In the genomic region with DNA sequence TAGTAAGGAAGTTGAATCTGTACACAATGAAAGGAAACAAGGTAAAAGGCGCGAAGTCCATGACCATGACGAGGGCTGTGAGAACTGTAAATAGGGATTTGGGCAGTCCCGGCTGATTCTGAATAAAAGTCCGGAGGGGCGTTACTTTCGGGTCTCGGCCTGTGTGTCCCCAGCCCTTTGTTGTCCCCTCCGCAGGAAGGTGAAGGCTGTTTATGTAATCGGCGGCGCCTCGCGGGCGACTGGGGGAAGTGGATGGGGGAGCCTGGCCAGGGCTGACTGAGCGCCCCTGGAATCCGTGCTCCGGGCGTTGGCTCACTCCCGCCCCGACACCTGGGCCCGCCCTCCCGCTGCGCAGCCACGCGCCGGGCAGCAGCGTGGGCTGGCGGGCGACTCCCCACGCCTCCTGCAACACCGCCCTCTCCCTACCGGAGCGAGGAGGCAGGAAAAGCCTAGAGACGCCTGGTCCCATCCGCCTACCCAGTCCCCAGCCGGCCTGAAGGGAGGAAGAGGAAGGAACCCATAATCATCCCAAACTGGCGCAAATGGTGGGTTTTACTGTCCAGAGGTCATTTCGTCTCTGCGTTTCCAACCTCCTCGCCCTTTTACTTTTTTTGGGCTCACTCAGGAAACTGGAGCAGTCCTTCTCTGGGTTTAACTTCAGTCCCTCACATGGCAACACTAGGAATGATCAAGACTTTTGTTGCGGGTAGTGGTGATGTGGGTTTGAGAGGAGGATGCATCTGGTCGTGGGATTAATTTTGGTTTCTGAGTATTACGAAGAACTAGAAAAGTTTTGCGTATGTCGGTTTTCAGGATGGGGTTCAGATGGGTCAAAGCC, we compare ENCODE assay signal across 1 cellular context.
TF ChIP-seq lines count a peak whose summit lies in the region.

No MANE protein-coding gene starts in this region.

TF ChIP-seq in HepG2, 621 proteins besides CTCF, POLR2A, EP300 and RAD21 (continued from another document and continues in another):
- TF ChIP-seq, protein P1, sequence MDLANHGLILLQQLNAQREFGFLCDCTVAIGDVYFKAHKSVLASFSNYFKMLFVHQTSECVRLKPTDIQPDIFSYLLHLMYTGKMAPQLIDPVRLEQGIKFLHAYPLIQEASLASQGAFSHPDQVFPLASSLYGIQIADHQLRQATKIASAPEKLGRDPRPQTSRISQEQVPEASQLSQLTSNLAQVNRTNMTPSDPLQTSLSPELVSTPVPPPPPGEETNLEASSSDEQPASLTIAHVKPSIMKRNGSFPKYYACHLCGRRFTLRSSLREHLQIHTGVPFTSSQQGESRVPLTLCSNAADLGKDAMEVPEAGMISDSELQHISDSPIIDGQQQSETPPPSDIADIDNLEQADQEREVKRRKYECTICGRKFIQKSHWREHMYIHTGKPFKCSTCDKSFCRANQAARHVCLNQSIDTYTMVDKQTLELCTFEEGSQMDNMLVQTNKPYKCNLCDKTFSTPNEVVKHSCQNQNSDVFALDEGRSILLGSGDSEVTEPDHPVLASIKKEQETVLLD (CRISPR knock-in tag; IDR thresholded peaks at IDR 0.05; ENCODE audit: low read depth), result no peak
- TF ChIP-seq KDM1A (CRISPR knock-in tag; IDR thresholded peaks at IDR 0.05) (0 out of 2 replicates have a peak, but pooled peaks have one; percentile 40), NR2C2 (CRISPR knock-in tag; IDR thresholded peaks at IDR 0.05; ENCODE audit: borderline replicate concordance) (peak; percentile 47; the same call in 1 of the 2 replicates), REPIN1 (CRISPR knock-in tag; IDR thresholded peaks at IDR 0.05; ENCODE audit: borderline replicate concordance, low read depth) (no peak), RFX5 (IDR thresholded peaks at IDR 0.05; ENCODE audit: low read depth, low read length) (no peak), HDAC1 (CRISPR knock-in tag; IDR thresholded peaks at IDR 0.05) (peak; percentile 85), MZF1 (CRISPR knock-in tag; IDR thresholded peaks at IDR 0.05; ENCODE audit: borderline replicate concordance) (no peak), CREM (IDR thresholded peaks at IDR 0.05) (peak; percentile 74), CREM (CRISPR knock-in tag; IDR thresholded peaks at IDR 0.05) (no peak), ZNF703 (CRISPR knock-in tag; IDR thresholded peaks at IDR 0.05; ENCODE audit: borderline replicate concordance) (0 out of 2 replicates have a peak, but pooled peaks have one; percentile 75), SP4 (CRISPR knock-in tag; IDR thresholded peaks at IDR 0.05) (peak; percentile 83), POGZ (CRISPR knock-in tag; IDR thresholded peaks at IDR 0.05) (peak; percentile 39; the same call in 1 of the 2 replicates), ZNF572 (CRISPR knock-in tag; IDR thresholded peaks at IDR 0.05) (0 out of 2 replicates have a peak, but pooled peaks have one; percentile 47), ASH2L (IDR thresholded peaks at IDR 0.05; ENCODE audit: insufficient read length, low read depth, low read length) (peak; percentile 56), TCF7L2 (IDR thresholded peaks at IDR 0.05; ENCODE audit: low read depth, low read length) (no peak), ZSCAN29 (CRISPR knock-in tag; conservative IDR thresholded peaks at IDR 0.05) (peak; percentile 84; the same call in 1 of the 2 replicates), HNF4G (IDR thresholded peaks at IDR 0.05; ENCODE audit: borderline replicate concordance, low read depth, low read length) (peak; percentile 47; the same call in 1 of the 2 replicates), HNF4G (CRISPR knock-in tag; IDR thresholded peaks at IDR 0.05; ENCODE audit: borderline replicate concordance, low read depth) (peak; percentile 76; the same call in 1 of the 2 replicates), NFKBIZ (CRISPR knock-in tag; IDR thresholded peaks at IDR 0.05) (0 out of 2 replicates have a peak, but pooled peaks have one; percentile 37), SMAD3 (CRISPR knock-in tag; IDR thresholded peaks at IDR 0.05) (peak; percentile 83), ERF (CRISPR knock-in tag; IDR thresholded peaks at IDR 0.05) (peak; percentile 95), RARA (CRISPR knock-in tag; IDR thresholded peaks at IDR 0.05) (peak; percentile 93), ZFX (CRISPR knock-in tag; IDR thresholded peaks at IDR 0.05; ENCODE audit: low read depth) (peak; percentile 49)
- TF ChIP-seq, protein P2, sequence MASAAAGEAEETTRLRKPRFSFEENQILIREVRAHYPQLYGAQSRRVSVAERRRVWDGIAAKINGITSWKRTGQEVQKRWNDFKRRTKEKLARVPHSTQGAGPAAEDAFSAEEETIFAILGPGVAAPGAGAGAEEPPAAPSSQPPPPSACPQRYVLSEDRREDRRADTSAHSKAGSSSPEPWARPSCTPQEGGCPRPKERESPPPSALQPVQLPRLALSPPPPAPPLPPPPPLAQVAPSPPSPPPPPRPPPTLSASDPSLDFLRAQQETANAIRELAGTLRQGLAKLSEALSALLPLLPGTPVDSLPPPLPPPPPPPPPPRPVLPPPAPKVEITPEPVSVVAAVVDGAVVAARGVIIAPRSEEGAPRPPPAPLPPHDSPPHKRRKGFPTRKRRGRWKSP (CRISPR knock-in tag; IDR thresholded peaks at IDR 0.05), result peak; percentile 51
- TF ChIP-seq, protein P3, sequence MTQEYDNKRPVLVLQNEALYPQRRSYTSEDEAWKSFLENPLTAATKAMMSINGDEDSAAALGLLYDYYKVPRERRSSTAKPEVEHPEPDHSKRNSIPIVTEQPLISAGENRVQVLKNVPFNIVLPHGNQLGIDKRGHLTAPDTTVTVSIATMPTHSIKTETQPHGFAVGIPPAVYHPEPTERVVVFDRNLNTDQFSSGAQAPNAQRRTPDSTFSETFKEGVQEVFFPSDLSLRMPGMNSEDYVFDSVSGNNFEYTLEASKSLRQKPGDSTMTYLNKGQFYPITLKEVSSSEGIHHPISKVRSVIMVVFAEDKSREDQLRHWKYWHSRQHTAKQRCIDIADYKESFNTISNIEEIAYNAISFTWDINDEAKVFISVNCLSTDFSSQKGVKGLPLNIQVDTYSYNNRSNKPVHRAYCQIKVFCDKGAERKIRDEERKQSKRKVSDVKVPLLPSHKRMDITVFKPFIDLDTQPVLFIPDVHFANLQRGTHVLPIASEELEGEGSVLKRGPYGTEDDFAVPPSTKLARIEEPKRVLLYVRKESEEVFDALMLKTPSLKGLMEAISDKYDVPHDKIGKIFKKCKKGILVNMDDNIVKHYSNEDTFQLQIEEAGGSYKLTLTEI (CRISPR knock-in tag; conservative IDR thresholded peaks at IDR 0.05), result no peak
- TF ChIP-seq, protein P4, sequence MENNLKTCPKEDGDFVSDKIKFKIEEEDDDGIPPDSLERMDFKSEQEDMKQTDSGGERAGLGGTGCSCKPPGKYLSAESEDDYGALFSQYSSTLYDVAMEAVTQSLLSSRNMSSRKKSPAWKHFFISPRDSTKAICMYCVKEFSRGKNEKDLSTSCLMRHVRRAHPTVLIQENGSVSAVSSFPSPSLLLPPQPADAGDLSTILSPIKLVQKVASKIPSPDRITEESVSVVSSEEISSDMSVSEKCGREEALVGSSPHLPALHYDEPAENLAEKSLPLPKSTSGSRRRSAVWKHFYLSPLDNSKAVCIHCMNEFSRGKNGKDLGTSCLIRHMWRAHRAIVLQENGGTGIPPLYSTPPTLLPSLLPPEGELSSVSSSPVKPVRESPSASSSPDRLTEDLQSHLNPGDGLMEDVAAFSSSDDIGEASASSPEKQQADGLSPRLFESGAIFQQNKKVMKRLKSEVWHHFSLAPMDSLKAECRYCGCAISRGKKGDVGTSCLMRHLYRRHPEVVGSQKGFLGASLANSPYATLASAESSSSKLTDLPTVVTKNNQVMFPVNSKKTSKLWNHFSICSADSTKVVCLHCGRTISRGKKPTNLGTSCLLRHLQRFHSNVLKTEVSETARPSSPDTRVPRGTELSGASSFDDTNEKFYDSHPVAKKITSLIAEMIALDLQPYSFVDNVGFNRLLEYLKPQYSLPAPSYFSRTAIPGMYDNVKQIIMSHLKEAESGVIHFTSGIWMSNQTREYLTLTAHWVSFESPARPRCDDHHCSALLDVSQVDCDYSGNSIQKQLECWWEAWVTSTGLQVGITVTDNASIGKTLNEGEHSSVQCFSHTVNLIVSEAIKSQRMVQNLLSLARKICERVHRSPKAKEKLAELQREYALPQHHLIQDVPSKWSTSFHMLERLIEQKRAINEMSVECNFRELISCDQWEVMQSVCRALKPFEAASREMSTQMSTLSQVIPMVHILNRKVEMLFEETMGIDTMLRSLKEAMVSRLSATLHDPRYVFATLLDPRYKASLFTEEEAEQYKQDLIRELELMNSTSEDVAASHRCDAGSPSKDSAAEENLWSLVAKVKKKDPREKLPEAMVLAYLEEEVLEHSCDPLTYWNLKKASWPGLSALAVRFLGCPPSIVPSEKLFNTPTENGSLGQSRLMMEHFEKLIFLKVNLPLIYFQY (CRISPR knock-in tag; IDR thresholded peaks at IDR 0.05; ENCODE audit: borderline replicate concordance), result peak; percentile 68; the same call in 1 of the 2 replicates
- TF ChIP-seq, protein P5, sequence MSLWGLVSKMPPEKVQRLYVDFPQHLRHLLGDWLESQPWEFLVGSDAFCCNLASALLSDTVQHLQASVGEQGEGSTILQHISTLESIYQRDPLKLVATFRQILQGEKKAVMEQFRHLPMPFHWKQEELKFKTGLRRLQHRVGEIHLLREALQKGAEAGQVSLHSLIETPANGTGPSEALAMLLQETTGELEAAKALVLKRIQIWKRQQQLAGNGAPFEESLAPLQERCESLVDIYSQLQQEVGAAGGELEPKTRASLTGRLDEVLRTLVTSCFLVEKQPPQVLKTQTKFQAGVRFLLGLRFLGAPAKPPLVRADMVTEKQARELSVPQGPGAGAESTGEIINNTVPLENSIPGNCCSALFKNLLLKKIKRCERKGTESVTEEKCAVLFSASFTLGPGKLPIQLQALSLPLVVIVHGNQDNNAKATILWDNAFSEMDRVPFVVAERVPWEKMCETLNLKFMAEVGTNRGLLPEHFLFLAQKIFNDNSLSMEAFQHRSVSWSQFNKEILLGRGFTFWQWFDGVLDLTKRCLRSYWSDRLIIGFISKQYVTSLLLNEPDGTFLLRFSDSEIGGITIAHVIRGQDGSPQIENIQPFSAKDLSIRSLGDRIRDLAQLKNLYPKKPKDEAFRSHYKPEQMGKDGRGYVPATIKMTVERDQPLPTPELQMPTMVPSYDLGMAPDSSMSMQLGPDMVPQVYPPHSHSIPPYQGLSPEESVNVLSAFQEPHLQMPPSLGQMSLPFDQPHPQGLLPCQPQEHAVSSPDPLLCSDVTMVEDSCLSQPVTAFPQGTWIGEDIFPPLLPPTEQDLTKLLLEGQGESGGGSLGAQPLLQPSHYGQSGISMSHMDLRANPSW (CRISPR knock-in tag; IDR thresholded peaks at IDR 0.05; ENCODE audit: borderline replicate concordance), result peak; percentile 87; the same call in 1 of the 2 replicates
- TF ChIP-seq, protein P6, sequence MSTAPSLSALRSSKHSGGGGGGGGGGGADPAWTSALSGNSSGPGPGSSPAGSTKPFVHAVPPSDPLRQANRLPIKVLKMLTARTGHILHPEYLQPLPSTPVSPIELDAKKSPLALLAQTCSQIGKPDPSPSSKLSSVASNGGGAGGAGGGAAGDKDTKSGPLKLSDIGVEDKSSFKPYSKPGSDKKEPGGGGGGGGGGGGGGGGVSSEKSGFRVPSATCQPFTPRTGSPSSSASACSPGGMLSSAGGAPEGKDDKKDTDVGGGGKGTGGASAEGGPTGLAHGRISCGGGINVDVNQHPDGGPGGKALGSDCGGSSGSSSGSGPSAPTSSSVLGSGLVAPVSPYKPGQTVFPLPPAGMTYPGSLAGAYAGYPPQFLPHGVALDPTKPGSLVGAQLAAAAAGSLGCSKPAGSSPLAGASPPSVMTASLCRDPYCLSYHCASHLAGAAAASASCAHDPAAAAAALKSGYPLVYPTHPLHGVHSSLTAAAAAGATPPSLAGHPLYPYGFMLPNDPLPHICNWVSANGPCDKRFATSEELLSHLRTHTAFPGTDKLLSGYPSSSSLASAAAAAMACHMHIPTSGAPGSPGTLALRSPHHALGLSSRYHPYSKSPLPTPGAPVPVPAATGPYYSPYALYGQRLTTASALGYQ (CRISPR knock-in tag; IDR thresholded peaks at IDR 0.05), result peak; percentile 94
- TF ChIP-seq, protein P7, sequence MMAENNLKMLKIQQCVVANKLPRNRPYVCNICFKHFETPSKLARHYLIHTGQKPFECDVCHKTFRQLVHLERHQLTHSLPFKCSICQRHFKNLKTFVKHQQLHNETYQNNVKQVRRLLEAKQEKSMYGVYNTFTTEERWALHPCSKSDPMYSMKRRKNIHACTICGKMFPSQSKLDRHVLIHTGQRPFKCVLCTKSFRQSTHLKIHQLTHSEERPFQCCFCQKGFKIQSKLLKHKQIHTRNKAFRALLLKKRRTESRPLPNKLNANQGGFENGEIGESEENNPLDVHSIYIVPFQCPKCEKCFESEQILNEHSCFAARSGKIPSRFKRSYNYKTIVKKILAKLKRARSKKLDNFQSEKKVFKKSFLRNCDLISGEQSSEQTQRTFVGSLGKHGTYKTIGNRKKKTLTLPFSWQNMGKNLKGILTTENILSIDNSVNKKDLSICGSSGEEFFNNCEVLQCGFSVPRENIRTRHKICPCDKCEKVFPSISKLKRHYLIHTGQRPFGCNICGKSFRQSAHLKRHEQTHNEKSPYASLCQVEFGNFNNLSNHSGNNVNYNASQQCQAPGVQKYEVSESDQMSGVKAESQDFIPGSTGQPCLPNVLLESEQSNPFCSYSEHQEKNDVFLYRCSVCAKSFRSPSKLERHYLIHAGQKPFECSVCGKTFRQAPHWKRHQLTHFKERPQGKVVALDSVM (CRISPR knock-in tag; IDR thresholded peaks at IDR 0.05), result peak; percentile 43; the same call in 1 of the 2 replicates
- TF ChIP-seq, protein P8, sequence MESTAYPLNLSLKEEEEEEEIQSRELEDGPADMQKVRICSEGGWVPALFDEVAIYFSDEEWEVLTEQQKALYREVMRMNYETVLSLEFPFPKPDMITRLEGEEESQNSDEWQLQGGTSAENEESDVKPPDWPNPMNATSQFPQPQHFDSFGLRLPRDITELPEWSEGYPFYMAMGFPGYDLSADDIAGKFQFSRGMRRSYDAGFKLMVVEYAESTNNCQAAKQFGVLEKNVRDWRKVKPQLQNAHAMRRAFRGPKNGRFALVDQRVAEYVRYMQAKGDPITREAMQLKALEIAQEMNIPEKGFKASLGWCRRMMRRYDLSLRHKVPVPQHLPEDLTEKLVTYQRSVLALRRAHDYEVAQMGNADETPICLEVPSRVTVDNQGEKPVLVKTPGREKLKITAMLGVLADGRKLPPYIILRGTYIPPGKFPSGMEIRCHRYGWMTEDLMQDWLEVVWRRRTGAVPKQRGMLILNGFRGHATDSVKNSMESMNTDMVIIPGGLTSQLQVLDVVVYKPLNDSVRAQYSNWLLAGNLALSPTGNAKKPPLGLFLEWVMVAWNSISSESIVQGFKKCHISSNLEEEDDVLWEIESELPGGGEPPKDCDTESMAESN (CRISPR knock-in tag; conservative IDR thresholded peaks at IDR 0.05), result peak; percentile 68; the same call in 1 of the 2 replicates
- TF ChIP-seq, protein P9, sequence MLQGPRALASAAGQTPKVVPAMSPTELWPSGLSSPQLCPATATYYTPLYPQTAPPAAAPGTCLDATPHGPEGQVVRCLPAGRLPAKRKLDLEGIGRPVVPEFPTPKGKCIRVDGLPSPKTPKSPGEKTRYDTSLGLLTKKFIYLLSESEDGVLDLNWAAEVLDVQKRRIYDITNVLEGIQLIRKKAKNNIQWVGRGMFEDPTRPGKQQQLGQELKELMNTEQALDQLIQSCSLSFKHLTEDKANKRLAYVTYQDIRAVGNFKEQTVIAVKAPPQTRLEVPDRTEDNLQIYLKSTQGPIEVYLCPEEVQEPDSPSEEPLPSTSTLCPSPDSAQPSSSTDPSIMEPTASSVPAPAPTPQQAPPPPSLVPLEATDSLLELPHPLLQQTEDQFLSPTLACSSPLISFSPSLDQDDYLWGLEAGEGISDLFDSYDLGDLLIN (CRISPR knock-in tag; IDR thresholded peaks at IDR 0.05; ENCODE audit: borderline replicate concordance), result no peak
- TF ChIP-seq, protein P10, sequence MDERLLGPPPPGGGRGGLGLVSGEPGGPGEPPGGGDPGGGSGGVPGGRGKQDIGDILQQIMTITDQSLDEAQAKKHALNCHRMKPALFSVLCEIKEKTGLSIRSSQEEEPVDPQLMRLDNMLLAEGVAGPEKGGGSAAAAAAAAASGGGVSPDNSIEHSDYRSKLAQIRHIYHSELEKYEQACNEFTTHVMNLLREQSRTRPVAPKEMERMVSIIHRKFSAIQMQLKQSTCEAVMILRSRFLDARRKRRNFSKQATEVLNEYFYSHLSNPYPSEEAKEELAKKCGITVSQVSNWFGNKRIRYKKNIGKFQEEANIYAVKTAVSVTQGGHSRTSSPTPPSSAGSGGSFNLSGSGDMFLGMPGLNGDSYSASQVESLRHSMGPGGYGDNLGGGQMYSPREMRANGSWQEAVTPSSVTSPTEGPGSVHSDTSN (CRISPR knock-in tag; IDR thresholded peaks at IDR 0.05), result no peak
